In genomic region chr14:77097006-77097688, GRCh38 we compare ENCODE assay signal across 8 cellular contexts. TPM values are rescaled to one million over a fixed set of nuclear protein-coding genes. Genes with fewer than 3 reads are reported as not detected.
A peak's percentile ranks its signal among the peaks of the same experiment; 100 is the strongest.
DNase-seq lines count a peak whose midpoint lies in the region; ATAC-seq and FAIRE-seq lines count a peak whose summit lies in the region.

No MANE protein-coding gene starts in this region.

- H3K9me3 Mint-ChIP-seq in activated naive CD8-positive, alpha-beta T cell (ENCODE audit: low read depth) = no peaks in the 10 kb centered on the region
- no peaks in the 10 kb centered on the region for H3K9me3 Mint-ChIP-seq in stimulated activated naive CD8-positive, alpha-beta T cell treated with anti-CD3 and anti-CD28 coated beads, Interleukin-15, amount 100 ng/mL, for 72 hours

- H3K4me3 ChIP-seq in GM08714 (ENCODE audit: low read length) (peak overlapping the region; percentile 98), iPS-18a (ENCODE audit: low read length) (peak overlapping the region; percentile 93)

- peaks cover 44% of the 10 kb centered on the region for H3K4me1 Mint-ChIP-seq in activated naive CD8-positive, alpha-beta T cell (ENCODE audit: low read depth)
- peaks cover 51% of the 10 kb centered on the region for H3K4me1 Mint-ChIP-seq in stimulated activated naive CD8-positive, alpha-beta T cell treated with anti-CD3 and anti-CD28 coated beads, Interleukin-15, amount 100 ng/mL, for 72 hours

- peaks cover 19% of the 10 kb centered on the region for H3K4me1 ChIP-seq in iPS-18a (ENCODE audit: control insufficient read depth, low read depth, low read length)

- no peak for FAIRE-seq in frontal cortex (lab: Jason Lieb, UNC)

- no peak for ATAC-seq in stimulated activated naive CD8-positive, alpha-beta T cell treated with anti-CD3 and anti-CD28 coated beads, Interleukin-15, amount 100 ng/mL, for 72 hours

- H3K27ac Mint-ChIP-seq in activated naive CD8-positive, alpha-beta T cell = peak overlapping the region; percentile 96
- peak overlapping the region; percentile 99 to 100 for H3K27ac Mint-ChIP-seq in stimulated activated naive CD8-positive, alpha-beta T cell treated with anti-CD3 and anti-CD28 coated beads, Interleukin-15, amount 100 ng/mL, for 72 hours

- H3K9me3 ChIP-seq in iPS-18a (ENCODE audit: control insufficient read depth, low read depth, low read length) = no peaks in the 10 kb centered on the region

- H3K36me3 ChIP-seq in iPS-18a (ENCODE audit: control insufficient read depth, low read depth, low read length) = no peaks in the 10 kb centered on the region

- H3K27me3 ChIP-seq in iPS-18a (ENCODE audit: control insufficient read depth, insufficient read depth, low read length) = no peaks in the 10 kb centered on the region

- H3K36me3 Mint-ChIP-seq in activated naive CD8-positive, alpha-beta T cell = no peaks in the 10 kb centered on the region

- peak overlapping the region; percentile 86 for H3K9ac ChIP-seq in iPS-18a (ENCODE audit: low read length)

- peak overlapping the region; percentile 81 for H3K27ac ChIP-seq in iPS-18a (ENCODE audit: low read length)

- peak overlapping the region; percentile 98 for H3K4me3 Mint-ChIP-seq in activated naive CD8-positive, alpha-beta T cell
- peak overlapping the region; percentile 95 to 98 for H3K4me3 Mint-ChIP-seq in stimulated activated naive CD8-positive, alpha-beta T cell treated with anti-CD3 and anti-CD28 coated beads, Interleukin-15, amount 100 ng/mL, for 72 hours

- DNase-seq in HS-27A (ENCODE audit: low read depth) (peak; percentile 14), NCI-H2081 treated with DMSO at 0.1 percent for 48 hours (lab: John Stamatoyannopoulos, UW) (no peak), frontal cortex (ENCODE audit: low spot score in 2 of 2) (no peak), ureter (ENCODE audit: low spot score) (no peak)
- DNase-seq in stimulated activated naive CD8-positive, alpha-beta T cell treated with anti-CD3 and anti-CD28 coated beads, Interleukin-15, amount 100 ng/mL, for 72 hours = peak in 1 of 2 donors; percentile 1

- no peaks in the 10 kb centered on the region for H3K27me3 Mint-ChIP-seq in activated naive CD8-positive, alpha-beta T cell
- H3K27me3 Mint-ChIP-seq in stimulated activated naive CD8-positive, alpha-beta T cell treated with anti-CD3 and anti-CD28 coated beads, Interleukin-15, amount 100 ng/mL, for 72 hours = no peaks in the 10 kb centered on the region

RNA-seq across cellular contexts. Expression of gene CIPC, which starts 0.9 kb away (rescaled TPM):
- total RNA-seq in frontal cortex (44.8 TPM), ureter (39.5 TPM)

RNA-seq across cellular contexts. Expression of gene ZDHHC22, which starts 44.4 kb away (rescaled TPM):
- total RNA-seq in frontal cortex = 5.7 TPM
- not detected for total RNA-seq in ureter
